In the genomic region with DNA sequence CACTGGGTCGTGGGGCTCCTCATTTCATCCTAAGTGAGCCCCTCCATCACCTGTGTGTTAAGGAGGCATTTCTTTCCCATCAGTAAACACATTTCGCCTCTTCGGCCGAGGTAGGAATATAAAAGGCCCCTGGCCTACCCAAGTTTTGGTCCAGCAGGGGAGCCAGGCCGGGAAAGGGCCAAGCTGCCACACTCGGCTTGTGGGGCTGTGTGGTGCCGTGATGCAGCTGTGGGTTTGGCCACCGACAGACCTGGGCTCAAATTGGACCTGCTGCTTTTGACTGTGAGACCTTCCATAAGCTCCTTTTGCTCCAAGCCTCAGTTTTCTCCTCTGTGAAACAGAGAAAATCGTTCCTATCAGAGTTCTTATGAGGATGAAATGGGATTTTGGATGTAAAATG, we compare ENCODE assay signal across 8 cellular contexts. TPM values are rescaled to one million over a fixed set of nuclear protein-coding genes. Genes with fewer than 3 reads are reported as not detected.
DNase-seq lines count a peak whose midpoint lies in the region; ATAC-seq and TF ChIP-seq lines count a peak whose summit lies in the region.

No MANE protein-coding gene starts in this region.

- ATAC-seq in heart right ventricle (no peak), Right ventricle myocardium superior (ENCODE audit: poor library complexity) (no peak), GM21360 (IDR thresholded peaks at IDR 0.05; ENCODE audit: unreplicated experiment) (no peak)

- DNase-seq in heart right ventricle (no peak), Right ventricle myocardium superior (no peak), breast epithelium (ENCODE audit: low spot score in 2 of 2) (no peak), uterus (no peak), OCI-M2 (lab: John Stamatoyannopoulos, UW; ENCODE audit: unreplicated experiment) (no peak), NCI-H2081 (lab: John Stamatoyannopoulos, UW) (no peak)

- peaks cover 12 to 27% (median 20%) of the 10 kb centered on the region in 9 donors for H3K4me1 ChIP-seq in heart right ventricle
- H3K4me1 ChIP-seq in breast epithelium = no peaks in the 10 kb centered on the region
- peaks cover 19% of the 10 kb centered on the region for H3K4me1 ChIP-seq in mononuclear cell (ENCODE audit: insufficient read depth, low read length)
- peaks cover 7 to 8% of the 10 kb centered on the region in 2 donors for H3K4me1 ChIP-seq in uterus

- no peaks in the 10 kb centered on the region for H3K9me3 ChIP-seq in heart right ventricle
- no peaks in the 10 kb centered on the region for H3K9me3 ChIP-seq in breast epithelium
- H3K9me3 ChIP-seq in mononuclear cell (ENCODE audit: low read depth, low read length) = no peaks in the 10 kb centered on the region
- H3K9me3 ChIP-seq in uterus = no peaks in the 10 kb centered on the region

- H3K36me3 ChIP-seq in heart right ventricle = peaks cover 0 to 43% (median 37%) of the 10 kb centered on the region in 9 donors
- no peaks in the 10 kb centered on the region for H3K36me3 ChIP-seq in breast epithelium
- no peaks in the 10 kb centered on the region for H3K36me3 ChIP-seq in uterus

- H3K27me3 ChIP-seq in heart right ventricle = no peaks in the 10 kb centered on the region
- no peaks in the 10 kb centered on the region for H3K27me3 ChIP-seq in breast epithelium
- H3K27me3 ChIP-seq in mononuclear cell (ENCODE audit: insufficient read depth, low read length) = no peaks in the 10 kb centered on the region
- no peaks in the 10 kb centered on the region for H3K27me3 ChIP-seq in uterus

- H3K4me3 ChIP-seq in heart right ventricle (peak overlapping the region; percentile 85 to 100 (median 92)), breast epithelium (peak overlapping the region; percentile 98 to 100 (median 99)), mononuclear cell (ENCODE audit: low read length) (peak overlapping the region; percentile 76), uterus (peak overlapping the region; percentile 79 to 91)

- intact Hi-C loops in heart right ventricle (cut with DNase I) (loop anchor here in 2 of 10 donors (2.0 to 5.0 kb wide), 2 partner anchors 23 to 35 kb away; no protein-coding TSS in a partner anchor), Right ventricle myocardium superior (cut with DNase I) (no loop called here), breast epithelium (cut with DNase I; ENCODE audit: low total_unique reads) (no loop called here), uterus (cut with DNase I; ENCODE audit: low total_unique reads) (no loop called here)

- TF ChIP-seq CTCF in heart right ventricle (IDR thresholded peaks at IDR 0.05) = no peak
- no peak for TF ChIP-seq CTCF in breast epithelium (IDR thresholded peaks at IDR 0.05)
- TF ChIP-seq CTCF in uterus (IDR thresholded peaks at IDR 0.05) = no peak

- H3K27ac ChIP-seq in heart right ventricle (peak overlapping the region in 9 of 10 donors; percentile 89 to 97 (median 92)), breast epithelium (peak overlapping the region; percentile 9 to 88), uterus (peak overlapping the region; percentile 76 to 83)

- TF ChIP-seq POLR2A in breast epithelium (IDR thresholded peaks at IDR 0.05) = no peak
- TF ChIP-seq POLR2A in uterus (IDR thresholded peaks at IDR 0.05) = no peak

- WGBS in heart right ventricle, 2 donors = 43 to 50% methylated on average over 9 of the region's 9 CpGs

RNA-seq across cellular contexts. Expression of gene NDUFV1, which starts 0.8 kb away (rescaled TPM):
- total RNA-seq in heart right ventricle = 100 to 1,000 TPM; 406 to 712 (median 638) TPM
- 100 to 1,000 TPM; 295 to 387 TPM for polyA plus RNA-seq in heart right ventricle
- 754 TPM for total RNA-seq in Right ventricle myocardium superior
- total RNA-seq in breast epithelium = 100 to 1,000 TPM; 159 to 222 (median 186) TPM
- total RNA-seq in mononuclear cell = 90.1 TPM
- 100 to 1,000 TPM in 3 of 4 donors, 10 to 100 TPM in 1; 75.6 to 207 (median 142) TPM for total RNA-seq in uterus

RNA-seq across cellular contexts. Expression of gene NUDT8, which starts 22.2 kb away (rescaled TPM):
- total RNA-seq in heart right ventricle (10 to 100 TPM; 40.5 to 93.4 (median 51.7) TPM), Right ventricle myocardium superior (110 TPM), breast epithelium (10 to 100 TPM in 2 of 3 donors, 1 to 10 TPM in 1; 9.7 to 15.1 (median 12.0) TPM), mononuclear cell (2.3 TPM), uterus (1 to 10 TPM in 2 of 4 donors, not detected in 2; 3.5 to 7.6 TPM)
- 100 to 1,000 TPM in 1 of 2 donors, 10 to 100 TPM in 1; 48.1 to 107 TPM for polyA plus RNA-seq in heart right ventricle

RNA-seq across cellular contexts. Expression of gene GSTP1, which starts 23.9 kb away (rescaled TPM):
- 100 to 1,000 TPM; 249 to 430 (median 303) TPM for total RNA-seq in heart right ventricle
- polyA plus RNA-seq in heart right ventricle = 100 to 1,000 TPM; 462 to 642 TPM
- 361 TPM for total RNA-seq in Right ventricle myocardium superior
- 1,000 to 10,000 TPM in 2 of 3 donors, 100 to 1,000 TPM in 1; 552 to 1,029 (median 1,013) TPM for total RNA-seq in breast epithelium
- total RNA-seq in mononuclear cell = 294 TPM
- total RNA-seq in uterus = 100 to 1,000 TPM; 410 to 885 (median 651) TPM

RNA-seq across cellular contexts. Expression of gene TBX10, which starts 32.1 kb away (rescaled TPM):
- under 1 TPM in 3 of 10 donors, not detected in 7; 0.17 to 0.44 (median 0.28) TPM for total RNA-seq in heart right ventricle
- not detected for polyA plus RNA-seq in heart right ventricle
- 0.51 TPM for total RNA-seq in Right ventricle myocardium superior
- not detected for total RNA-seq in breast epithelium
- total RNA-seq in mononuclear cell = not detected
- total RNA-seq in uterus = not detected

RNA-seq across cellular contexts. Expression of gene ACY3, which starts 43.0 kb away (rescaled TPM):
- not detected for total RNA-seq in heart right ventricle
- not detected for polyA plus RNA-seq in heart right ventricle
- not detected for total RNA-seq in Right ventricle myocardium superior
- total RNA-seq in breast epithelium = under 1 TPM in 2 of 3 donors, not detected in 1; 0.66 to 0.73 TPM
- total RNA-seq in mononuclear cell = 0.31 TPM
- total RNA-seq in uterus = not detected
